ENCODE assay signal across 10 cellular contexts in genomic region chr2:107312240-107312639, GRCh38.
"Had no signal": no experiment of that assay in that cellular context is flagged by ENCODE, and none has a peak within 500 bp of the region (broad histone marks: within the 10 kb centered on the region; RNA-seq: fewer than 3 reads in every experiment).

No MANE protein-coding gene starts in this region.

- H3K36me3 Mint-ChIP-seq: IgD-negative memory B cell had no signal

- H3K9ac ChIP-seq: KMS-11 had no signal

- ATAC-seq: HCT116, HepG2 had no signal

- H3K27me3 Mint-ChIP-seq: IgD-negative memory B cell had no signal

- H3K36me3 ChIP-seq: HAP-1 had no signal

- H3K27ac Mint-ChIP-seq: HFFc6, IgD-negative memory B cell had no signal

- H3K4me1 ChIP-seq: HAP-1 had no signal

- H3K9me3 ChIP-seq: HAP-1 had no signal

- FAIRE-seq: HepG2 had no signal

- H3K4me3 Mint-ChIP-seq: HFFc6, IgD-negative memory B cell had no signal

- H3K4me2 ChIP-seq: KMS-11 had no signal

- H3K27ac ChIP-seq: HL-60, KMS-11 had no signal

- H3K4me1 Mint-ChIP-seq: IgD-negative memory B cell had no signal

- H3K4me3 ChIP-seq: HAP-1 had no signal

- DNase-seq: GOT3, H7, HFFc6, KBM-7 had no signal
